ENCODE assay signal across 8 cellular contexts in genomic region chr2:60515751-60516226, GRCh38. TPM values are rescaled to one million over a fixed set of nuclear protein-coding genes. Genes with fewer than 3 reads are reported as not detected.
A peak's percentile ranks its signal among the peaks of the same experiment; 100 is the strongest.
DNase-seq lines count a peak whose midpoint lies in the region; ATAC-seq and TF ChIP-seq lines count a peak whose summit lies in the region.

No MANE protein-coding gene starts in this region.

- peak overlapping the region; percentile 68 for H3K4me3 Mint-ChIP-seq in activated B cell treated with CpG ODN at 0.5 μM for 24 hours

- peaks cover 10% of the 10 kb centered on the region for H3F3A ChIP-seq in DOHH2 (ENCODE audit: control insufficient read depth, insufficient read depth)

- TF ChIP-seq CTCF in DOHH2 (IDR thresholded peaks at IDR 0.05; ENCODE audit: low read depth, low read length, poor library complexity, severe bottlenecking) = peak; percentile 14
- no peak for TF ChIP-seq CTCF in activated B cell treated with CpG ODN at 0.5 μM for 24 hours (IDR thresholded peaks at IDR 0.05)
- TF ChIP-seq CTCF in osteoblast (IDR thresholded peaks at IDR 0.05; ENCODE audit: extremely low read depth, low read depth, low read length) = no peak

- no peaks in the 10 kb centered on the region for H3K9me3 Mint-ChIP-seq in activated B cell treated with CpG ODN at 0.5 μM for 24 hours

- H3K36me3 Mint-ChIP-seq in activated B cell treated with CpG ODN at 0.5 μM for 24 hours (ENCODE audit: low read depth) = peaks cover 76% of the 10 kb centered on the region

- H3K9me3 ChIP-seq in DOHH2 (ENCODE audit: control insufficient read depth, insufficient read depth, low read length) = no peaks in the 10 kb centered on the region
- H3K9me3 ChIP-seq in osteoblast (ENCODE audit: low read depth, low read length) = no peaks in the 10 kb centered on the region

- ATAC-seq in GM19395 (IDR thresholded peaks at IDR 0.05; ENCODE audit: unreplicated experiment) (peak; percentile 91), HG03280 (IDR thresholded peaks at IDR 0.05; ENCODE audit: unreplicated experiment) (peak; percentile 90), activated B cell treated with CpG ODN at 0.5 μM for 24 hours (ENCODE audit: low read depth) (peak; percentile 76)

- H3K27me3 ChIP-seq in DOHH2 (ENCODE audit: control insufficient read depth, low read length) (no peaks in the 10 kb centered on the region), osteoblast (ENCODE audit: insufficient read depth, low read length) (no peaks in the 10 kb centered on the region)

- H4K20me1 ChIP-seq in DOHH2 (ENCODE audit: control insufficient read depth, insufficient read depth, low read depth, low read length) (peaks cover 76% of the 10 kb centered on the region), osteoblast (ENCODE audit: insufficient read depth, low read length) (no peaks in the 10 kb centered on the region)

- POLR2A ChIA-PET in activated B cell treated with CpG ODN at 0.5 μM for 24 hours (lab: Charles Lee) = interaction anchor here (0.7 to 3.8 kb wide), 25 partner anchors 8 to 627 kb away, joined by 3 to 30 read pairs (median 6); partner anchors contain the start of gene BCL11A

- H3K27ac ChIP-seq in DOHH2 (ENCODE audit: low read depth, low read length) = peak overlapping the region; percentile 29
- peak overlapping the region; percentile 94 for H3K27ac ChIP-seq in osteoblast (ENCODE audit: low read depth, low read length)

- no peaks in the 10 kb centered on the region for H3K27me3 Mint-ChIP-seq in activated B cell treated with CpG ODN at 0.5 μM for 24 hours

- peak overlapping the region; percentile 91 for H3K27ac Mint-ChIP-seq in activated B cell treated with CpG ODN at 0.5 μM for 24 hours

- intact Hi-C loops in activated B cell treated with CpG ODN at 0.5 μM for 24 hours (cut with micrococcal nuclease) = loop anchor here (1.0 to 5.0 kb wide), 6 partner anchors 9 to 77 kb away; no protein-coding TSS in a partner anchor

- CTCF ChIA-PET in activated B cell treated with CpG ODN at 0.5 μM for 24 hours (lab: Charles Lee) = interaction anchor here (0.7 to 2.3 kb wide), 4 partner anchors 12 to 76 kb away, joined by 3 to 5 read pairs (median 4); no protein-coding TSS in a partner anchor

- H3K4me1 ChIP-seq in DOHH2 (ENCODE audit: control insufficient read depth, low read length) (peaks cover 99% of the 10 kb centered on the region), osteoblast (ENCODE audit: insufficient read depth, low read length) (peaks cover 20% of the 10 kb centered on the region)

- H3K4me3 ChIP-seq in DOHH2 (ENCODE audit: low read length) (no peak overlapping the region), osteoblast (ENCODE audit: insufficient read depth, low read length) (no peak overlapping the region)

- H3K4me2 ChIP-seq in DOHH2 (ENCODE audit: low read length) (peak overlapping the region; percentile 15), osteoblast (ENCODE audit: insufficient read depth, low read length) (peak overlapping the region; percentile 67)

- H3K79me2 ChIP-seq in DOHH2 (ENCODE audit: control insufficient read depth, low read length) (peaks cover 100% of the 10 kb centered on the region), osteoblast (ENCODE audit: insufficient read depth, low read length) (no peaks in the 10 kb centered on the region)

- peaks cover 97% of the 10 kb centered on the region for H3K36me3 ChIP-seq in DOHH2 (ENCODE audit: control insufficient read depth, low read length)
- H3K36me3 ChIP-seq in osteoblast (ENCODE audit: insufficient read depth, low read length) = no peaks in the 10 kb centered on the region

- DNase-seq in activated B cell treated with CpG ODN at 0.5 μM for 24 hours (peak; percentile 57), osteoblast (ENCODE audit: insufficient read length, low spot score, missing footprints) (no peak), SHP77 treated with DMSO at 0.1 percent for 48 hours (lab: John Stamatoyannopoulos, UW) (no peak), NCI-H2171 treated with DMSO at 0.1 percent for 48 hours (lab: John Stamatoyannopoulos, UW) (no peak)
- DNase-seq in activated naive CD4-positive, alpha-beta T cell (lab: John Stamatoyannopoulos, UW) = no peak

- H3K9me2 ChIP-seq in DOHH2 (replicated peaks; ENCODE audit: control insufficient read depth, low read length) = no peaks in the 10 kb centered on the region

- H3K4me1 Mint-ChIP-seq in activated B cell treated with CpG ODN at 0.5 μM for 24 hours = peaks cover 97% of the 10 kb centered on the region

- H2AFZ ChIP-seq in osteoblast (ENCODE audit: low read length) = peak overlapping the region; percentile 42

RNA-seq across cellular contexts. Expression of gene BCL11A, which starts 37.7 kb away (rescaled TPM):
- total RNA-seq in activated B cell treated with CpG ODN at 0.5 μM for 24 hours = 279 and 331 TPM in 2 replicates
- total RNA-seq in osteoblast = 0.29 and 1.4 TPM in 2 replicates

Comparison
In these comparisons a context has a peak if more than half of its experiments do, and no peak if none do; other contexts are left out.
1. RNA of gene BCL11A, which starts 37.7 kb away (total RNA-seq): 279 to 331 TPM in activated B cell treated with CpG ODN at 0.5 μM for 24 hours; 0.29 to 1.4 TPM in osteoblast; every median in the first group is over 100 times any median in the second.
2. Peak in every context shown above with its lines, with median percentiles within 50 percentile points of each other: ATAC-seq.